Comparison of ENCODE assay signal across 1 cellular context in the genomic region with DNA sequence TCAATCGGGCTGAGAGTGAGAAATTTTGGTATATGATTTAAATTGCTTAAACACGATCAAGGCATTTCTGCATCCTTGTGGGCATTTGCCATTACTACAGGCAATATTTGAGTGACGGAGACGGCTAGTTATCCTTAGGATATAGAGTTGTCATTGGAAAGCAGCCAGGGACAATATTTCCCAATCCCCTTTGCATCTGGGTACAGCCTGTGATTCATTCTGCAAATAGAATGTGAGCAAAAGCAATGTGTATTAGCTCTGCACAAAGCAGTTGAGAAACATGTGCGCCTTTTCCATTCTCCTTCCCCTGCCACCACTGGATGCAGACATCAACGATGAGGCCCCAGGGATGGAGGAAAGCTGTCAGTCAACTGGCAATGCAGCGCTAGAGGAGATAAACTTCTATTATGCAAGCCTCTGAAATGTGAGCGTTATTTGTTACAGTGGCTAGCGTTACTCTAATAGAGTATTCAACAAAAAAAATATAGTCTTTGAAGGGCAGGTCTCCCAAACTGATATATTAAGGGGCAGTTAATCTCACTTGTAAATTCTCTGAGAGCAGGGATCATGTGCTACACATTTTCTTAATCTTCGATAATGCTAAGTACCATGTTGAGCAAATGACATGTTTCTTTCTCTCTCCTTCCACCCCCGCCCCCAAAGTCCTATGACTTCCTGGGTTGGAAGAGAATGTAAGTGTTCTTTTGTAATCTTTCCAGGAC.
TF ChIP-seq lines count a peak whose summit lies in the region.

No MANE protein-coding gene starts in this region.

TF ChIP-seq in HepG2, 621 proteins besides CTCF, POLR2A, EP300 and RAD21 (continued from another document):
- TF ChIP-seq PRDM15 (CRISPR knock-in tag; IDR thresholded peaks at IDR 0.05), result no peak; the same call in 1 of the 2 replicates
- TF ChIP-seq ZNF510 (CRISPR knock-in tag; IDR thresholded peaks at IDR 0.05; ENCODE audit: low read depth), result peak; percentile 66; the same call in 1 of the 2 replicates
- TF ChIP-seq ZNF816 (CRISPR knock-in tag; IDR thresholded peaks at IDR 0.05; ENCODE audit: borderline replicate concordance), result peak; percentile 47; the same call in 1 of the 2 replicates
- TF ChIP-seq ZBTB46 (CRISPR knock-in tag; IDR thresholded peaks at IDR 0.05; ENCODE audit: borderline replicate concordance), result no peak
- TF ChIP-seq ZNF296 (CRISPR knock-in tag; conservative IDR thresholded peaks at IDR 0.05), result no peak
- TF ChIP-seq ZNF615 (CRISPR knock-in tag; IDR thresholded peaks at IDR 0.05; ENCODE audit: borderline replicate concordance), result 0 out of 2 replicates have a peak, but pooled peaks have one; percentile 94
- TF ChIP-seq ELF3 (CRISPR knock-in tag; IDR thresholded peaks at IDR 0.05), result peak; percentile 94
- peak; percentile 91 for TF ChIP-seq KAT8 (CRISPR knock-in tag; IDR thresholded peaks at IDR 0.05)
- no peak; the same call in 1 of the 2 replicates for TF ChIP-seq MYNN (CRISPR knock-in tag; IDR thresholded peaks at IDR 0.05; ENCODE audit: low read depth)
- no peak for TF ChIP-seq ZNF704 (CRISPR knock-in tag; IDR thresholded peaks at IDR 0.05; ENCODE audit: borderline replicate concordance)
- TF ChIP-seq ZNF264 (CRISPR knock-in tag; IDR thresholded peaks at IDR 0.05), result peak; percentile 98
- TF ChIP-seq DMAP1 (CRISPR knock-in tag; IDR thresholded peaks at IDR 0.05), result peak; percentile 97
- TF ChIP-seq TBX3 (IDR thresholded peaks at IDR 0.05; ENCODE audit: borderline replicate concordance), result peak; percentile 79; the same call in 1 of the 2 replicates
- TF ChIP-seq FOSL1 (CRISPR knock-in tag; IDR thresholded peaks at IDR 0.05; ENCODE audit: borderline replicate concordance), result peak; percentile 100
- TF ChIP-seq ZSCAN21 (CRISPR knock-in tag; IDR thresholded peaks at IDR 0.05; ENCODE audit: borderline replicate concordance), result peak; percentile 85; the same call in 1 of the 2 replicates
- no peak; the same call in 1 of the 2 replicates for TF ChIP-seq ZNF567 (CRISPR knock-in tag; IDR thresholded peaks at IDR 0.05; ENCODE audit: borderline replicate concordance)
- TF ChIP-seq PLRG1 (conservative IDR thresholded peaks at IDR 0.05), result no peak
- peak; percentile 98 for TF ChIP-seq ZNF792 (CRISPR knock-in tag; IDR thresholded peaks at IDR 0.05)
- TF ChIP-seq MTA1 (CRISPR knock-in tag; IDR thresholded peaks at IDR 0.05; ENCODE audit: borderline replicate concordance), result peak; percentile 29; the same call in 1 of the 2 replicates
- TF ChIP-seq, protein P1, sequence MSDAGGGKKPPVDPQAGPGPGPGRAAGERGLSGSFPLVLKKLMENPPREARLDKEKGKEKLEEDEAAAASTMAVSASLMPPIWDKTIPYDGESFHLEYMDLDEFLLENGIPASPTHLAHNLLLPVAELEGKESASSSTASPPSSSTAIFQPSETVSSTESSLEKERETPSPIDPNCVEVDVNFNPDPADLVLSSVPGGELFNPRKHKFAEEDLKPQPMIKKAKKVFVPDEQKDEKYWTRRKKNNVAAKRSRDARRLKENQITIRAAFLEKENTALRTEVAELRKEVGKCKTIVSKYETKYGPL (CRISPR knock-in tag; IDR thresholded peaks at IDR 0.05), result peak; percentile 96
- peak; percentile 72; the same call in 1 of the 2 replicates for TF ChIP-seq ZNF33B (CRISPR knock-in tag; IDR thresholded peaks at IDR 0.05)
- TF ChIP-seq SNAPC5 (CRISPR knock-in tag; IDR thresholded peaks at IDR 0.05; ENCODE audit: borderline replicate concordance), result peak; percentile 32; the same call in 1 of the 2 replicates
- peak; percentile 80; the same call in 1 of the 2 replicates for TF ChIP-seq EHMT2 (IDR thresholded peaks at IDR 0.05; ENCODE audit: borderline replicate concordance, low read depth, low read length)
- TF ChIP-seq, protein P2, sequence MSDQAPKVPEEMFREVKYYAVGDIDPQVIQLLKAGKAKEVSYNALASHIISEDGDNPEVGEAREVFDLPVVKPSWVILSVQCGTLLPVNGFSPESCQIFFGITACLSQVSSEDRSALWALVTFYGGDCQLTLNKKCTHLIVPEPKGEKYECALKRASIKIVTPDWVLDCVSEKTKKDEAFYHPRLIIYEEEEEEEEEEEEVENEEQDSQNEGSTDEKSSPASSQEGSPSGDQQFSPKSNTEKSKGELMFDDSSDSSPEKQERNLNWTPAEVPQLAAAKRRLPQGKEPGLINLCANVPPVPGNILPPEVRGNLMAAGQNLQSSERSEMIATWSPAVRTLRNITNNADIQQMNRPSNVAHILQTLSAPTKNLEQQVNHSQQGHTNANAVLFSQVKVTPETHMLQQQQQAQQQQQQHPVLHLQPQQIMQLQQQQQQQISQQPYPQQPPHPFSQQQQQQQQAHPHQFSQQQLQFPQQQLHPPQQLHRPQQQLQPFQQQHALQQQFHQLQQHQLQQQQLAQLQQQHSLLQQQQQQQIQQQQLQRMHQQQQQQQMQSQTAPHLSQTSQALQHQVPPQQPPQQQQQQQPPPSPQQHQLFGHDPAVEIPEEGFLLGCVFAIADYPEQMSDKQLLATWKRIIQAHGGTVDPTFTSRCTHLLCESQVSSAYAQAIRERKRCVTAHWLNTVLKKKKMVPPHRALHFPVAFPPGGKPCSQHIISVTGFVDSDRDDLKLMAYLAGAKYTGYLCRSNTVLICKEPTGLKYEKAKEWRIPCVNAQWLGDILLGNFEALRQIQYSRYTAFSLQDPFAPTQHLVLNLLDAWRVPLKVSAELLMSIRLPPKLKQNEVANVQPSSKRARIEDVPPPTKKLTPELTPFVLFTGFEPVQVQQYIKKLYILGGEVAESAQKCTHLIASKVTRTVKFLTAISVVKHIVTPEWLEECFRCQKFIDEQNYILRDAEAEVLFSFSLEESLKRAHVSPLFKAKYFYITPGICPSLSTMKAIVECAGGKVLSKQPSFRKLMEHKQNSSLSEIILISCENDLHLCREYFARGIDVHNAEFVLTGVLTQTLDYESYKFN (CRISPR knock-in tag; conservative IDR thresholded peaks at IDR 0.05), result peak; percentile 95
TF ChIP-seq in HepG2: peak in this region for 376.
